Comparison of ENCODE assay signal across 13 cellular contexts in the genomic region with DNA sequence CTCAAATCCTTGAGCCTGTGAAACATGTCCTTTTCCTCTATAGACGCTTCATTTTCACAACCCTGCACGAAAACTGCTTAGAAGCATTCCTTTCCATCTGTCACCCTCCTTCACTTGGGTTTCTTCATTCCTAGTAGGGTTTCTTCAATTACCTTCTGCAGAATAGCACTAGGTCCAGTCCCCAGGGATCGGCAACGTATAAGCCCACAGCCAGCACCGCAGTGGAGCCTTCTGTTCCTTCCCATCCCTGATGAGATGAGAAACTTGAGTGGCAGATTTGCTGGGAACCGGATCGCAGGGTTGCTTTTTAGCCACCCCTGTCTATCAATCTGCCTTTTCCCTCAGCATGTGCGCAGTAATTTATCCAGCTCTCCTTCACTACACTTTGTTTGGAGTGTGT.
DNase-seq lines count a peak whose midpoint lies in the region; ATAC-seq and TF ChIP-seq lines count a peak whose summit lies in the region.
"Had no signal": no experiment of that assay in that cellular context is flagged by ENCODE, and none has a peak within 500 bp of the region (broad histone marks: within the 10 kb centered on the region; RNA-seq: fewer than 3 reads in every experiment).

No MANE protein-coding gene starts in this region.

- POLR2A ChIA-PET in CD4-positive, alpha-beta memory T cell (lab: Charles Lee; ENCODE audit: partially characterized antibody): no interaction called here
- POLR2A ChIA-PET in HCT116 (lab: Charles Lee): no interaction called here
- POLR2A ChIA-PET in activated CD8-positive, alpha-beta T cell treated with anti-CD3 and anti-CD28 coated beads for 36 hours (lab: Charles Lee): interaction anchor here (0.6 kb wide), 1 partner anchor 1568 kb away, joined by 3 read pairs; no protein-coding TSS in a partner anchor

- no peaks in the 10 kb centered on the region for H3K9me2 ChIP-seq in HCT116 (ENCODE audit: insufficient read depth)

- H3K36me3 ChIP-seq in CD4-positive, alpha-beta memory T cell (ENCODE audit: insufficient read depth, low read length): no peaks in the 10 kb centered on the region
- H3K36me3 ChIP-seq in HCT116 (ENCODE audit: control insufficient read depth in 1 of 2, insufficient read depth in 2 of 2, low read length in 2 of 2): no peaks in the 10 kb centered on the region
- H3K36me3 ChIP-seq: heart left ventricle had no signal

- peaks cover 41 to 44% of the 10 kb centered on the region in 2 donors for H3K27me3 Mint-ChIP-seq in CD4-positive, alpha-beta memory T cell
- peaks cover 45% of the 10 kb centered on the region for H3K27me3 Mint-ChIP-seq in activated CD8-positive, alpha-beta T cell treated with anti-CD3 and anti-CD28 coated beads for 36 hours
- peaks cover 19 to 20% of the 10 kb centered on the region in 2 donors for H3K27me3 Mint-ChIP-seq in natural killer cell (ENCODE audit: low read depth in 2 of 2)

- H3K4me2 ChIP-seq in HCT116 (ENCODE audit: low read length): peak overlapping the region; percentile 81

- no peak for DNase-seq in CD4-positive, alpha-beta memory T cell
- no peak for DNase-seq in HCT116 (ENCODE audit: low read depth, low spot score)
- no peak for DNase-seq in activated CD8-positive, alpha-beta T cell treated with anti-CD3 and anti-CD28 coated beads for 36 hours
- no peak for DNase-seq in natural killer cell
- no peak for DNase-seq in epidermal melanocyte (ENCODE audit: insufficient read length, low spot score)
- DNase-seq in T1000 (lab: John Stamatoyannopoulos, UW): no peak
- DNase-seq: GM23248, heart left ventricle, left cardiac atrium, NCI-H1417 had no signal

- H3K27ac Mint-ChIP-seq in CD4-positive, alpha-beta memory T cell: peak overlapping the region in 2 of 7 donors; percentile 1 to 56
- H3K27ac Mint-ChIP-seq in activated CD8-positive, alpha-beta T cell treated with anti-CD3 and anti-CD28 coated beads for 36 hours: no peak overlapping the region
- no peak overlapping the region for H3K27ac Mint-ChIP-seq in natural killer cell
- H3K27ac Mint-ChIP-seq: IgD-negative memory B cell had no signal

- no peak for TF ChIP-seq RAD21 in HCT116 (IDR thresholded peaks at IDR 0.05; ENCODE audit: low read depth)

- peaks cover 16% of the 10 kb centered on the region for H3K4me1 ChIP-seq in CD4-positive, alpha-beta memory T cell (ENCODE audit: insufficient read depth, low read length)
- H3K4me1 ChIP-seq in HCT116 (ENCODE audit: control insufficient read depth in 1 of 2, insufficient read depth in 2 of 2, low read length in 2 of 2): peaks cover 4 to 11% of the 10 kb centered on the region in 2 experiments; a peak in 3 of 4 replicates

- H3K4me3 ChIP-seq in CD4-positive, alpha-beta memory T cell (ENCODE audit: low read length in 2 of 2): peak overlapping the region in 1 of 2 donors; percentile 51
- no peak overlapping the region for H3K4me3 ChIP-seq in HCT116 (replicated peaks in 1 of 2; ENCODE audit: low read depth in 1 of 2, low read length in 2 of 2)

- H4K20me1 ChIP-seq in HCT116 (ENCODE audit: insufficient read depth): no peaks in the 10 kb centered on the region

- no peak for TF ChIP-seq CTCF in HCT116 (IDR thresholded peaks at IDR 0.05 in 2 of 3, conservative IDR thresholded peaks at IDR 0.05 in 1 of 3; ENCODE audit: borderline replicate concordance in 1 of 3, insufficient read depth in 1 of 3, low read depth in 2 of 3, low read length in 2 of 3)
- no peak for TF ChIP-seq CTCF in activated CD8-positive, alpha-beta T cell treated with anti-CD3 and anti-CD28 coated beads for 36 hours (IDR thresholded peaks at IDR 0.05)
- no peak for TF ChIP-seq CTCF in natural killer cell (IDR thresholded peaks at IDR 0.05)

- peaks cover 0 to 3% (median 0%) of the 10 kb centered on the region in 8 donors for H3K9me3 Mint-ChIP-seq in CD4-positive, alpha-beta memory T cell
- H3K9me3 Mint-ChIP-seq in activated CD8-positive, alpha-beta T cell treated with anti-CD3 and anti-CD28 coated beads for 36 hours: peaks cover 2% of the 10 kb centered on the region
- H3K9me3 Mint-ChIP-seq in natural killer cell: no peaks in the 10 kb centered on the region

- peaks cover 0 to 2% of the 10 kb centered on the region in 2 donors for H3K36me3 Mint-ChIP-seq in CD4-positive, alpha-beta memory T cell
- H3K36me3 Mint-ChIP-seq in activated CD8-positive, alpha-beta T cell treated with anti-CD3 and anti-CD28 coated beads for 36 hours (ENCODE audit: low read depth): no peaks in the 10 kb centered on the region
- H3K36me3 Mint-ChIP-seq in natural killer cell: no peaks in the 10 kb centered on the region
- H3K36me3 Mint-ChIP-seq: IgD-negative memory B cell had no signal

- no peak overlapping the region for H3K9ac ChIP-seq in HCT116 (ENCODE audit: low read length)

- peaks cover 9% of the 10 kb centered on the region for H3K27me3 ChIP-seq in CD4-positive, alpha-beta memory T cell (ENCODE audit: insufficient read depth, low read length)
- 0 out of 2 replicates have a peak, but pooled peaks cover 5% of the 10 kb centered on the region for H3K27me3 ChIP-seq in HCT116 (ENCODE audit: insufficient read depth, low read length)

- no peaks in the 10 kb centered on the region for H3K79me2 ChIP-seq in HCT116 (ENCODE audit: insufficient read depth, low read length)

- BruUV-seq in HCT116 (replicated peaks; lab: Mats Ljungman, UMichigan): no TSS peak

- H2AFZ ChIP-seq in HCT116 (ENCODE audit: low read depth, low read length, poor library complexity, severe bottlenecking): peak overlapping the region; percentile 19

- H3K9me3 ChIP-seq in CD4-positive, alpha-beta memory T cell (ENCODE audit: control insufficient read depth in 1 of 2, low read length in 2 of 2): no peaks in the 10 kb centered on the region
- H3K9me3 ChIP-seq in HCT116 (ENCODE audit: control insufficient read depth in 1 of 2, insufficient read depth in 1 of 2, low read depth in 1 of 2, low read length in 2 of 2): no peaks in the 10 kb centered on the region
- H3K9me3 ChIP-seq: heart left ventricle had no signal

- ATAC-seq in HCT116: no peak
- ATAC-seq in activated CD8-positive, alpha-beta T cell treated with anti-CD3 and anti-CD28 coated beads for 36 hours: no peak
- no peak for ATAC-seq in natural killer cell
- ATAC-seq in GM18873 (IDR thresholded peaks at IDR 0.05; ENCODE audit: low FRiP score, unreplicated experiment): no peak
- no peak for ATAC-seq in HG03439 (IDR thresholded peaks at IDR 0.05; ENCODE audit: unreplicated experiment)

- intact Hi-C loops in CD4-positive, alpha-beta memory T cell (cut with micrococcal nuclease): no loop called here
- intact Hi-C loops in HCT116 (cut with micrococcal nuclease): loop anchor here (5.0 to 10.0 kb wide), 5 partner anchors 316 to 1294 kb away; no protein-coding TSS in a partner anchor
- intact Hi-C loops in activated CD8-positive, alpha-beta T cell treated with anti-CD3 and anti-CD28 coated beads for 36 hours (cut with micrococcal nuclease): no loop called here
- intact Hi-C loops in natural killer cell (cut with micrococcal nuclease): no loop called here

- H3K4me3 Mint-ChIP-seq in CD4-positive, alpha-beta memory T cell: peak overlapping the region in 6 of 8 donors; percentile 91 to 97 (median 92)
- peak overlapping the region; percentile 79 for H3K4me3 Mint-ChIP-seq in activated CD8-positive, alpha-beta T cell treated with anti-CD3 and anti-CD28 coated beads for 36 hours
- H3K4me3 Mint-ChIP-seq in natural killer cell: peak overlapping the region; percentile 89

- RAD21 ChIA-PET in HCT116 (lab: Charles Lee; ENCODE audit: low non-redundant PET in 1 of 2, low total read pairs in 2 of 2, uncharacterized antibody in 2 of 2, unreplicated experiment in 2 of 2): interaction anchor here in 1 of 2 experiments (1.7 kb wide), 1 partner anchor 39 kb away, joined by 7 read pairs; no protein-coding TSS in a partner anchor

- no peak overlapping the region for H3K27ac ChIP-seq in CD4-positive, alpha-beta memory T cell (ENCODE audit: low read depth, low read length)
- H3K27ac ChIP-seq in HCT116 (ENCODE audit: low read depth, low read length): no peak overlapping the region
- H3K27ac ChIP-seq: GM23248, heart left ventricle had no signal

- TF ChIP-seq POLR2A in HCT116 (IDR thresholded peaks at IDR 0.05; ENCODE audit: borderline replicate concordance, extremely low read depth, insufficient read depth, insufficient read length): no peak

- H3K4me1 Mint-ChIP-seq in CD4-positive, alpha-beta memory T cell: peaks cover 5 to 18% (median 11%) of the 10 kb centered on the region in 4 donors
- H3K4me1 Mint-ChIP-seq in activated CD8-positive, alpha-beta T cell treated with anti-CD3 and anti-CD28 coated beads for 36 hours (ENCODE audit: low read depth): peaks cover 9% of the 10 kb centered on the region
- H3K4me1 Mint-ChIP-seq in natural killer cell: peaks cover 7 to 15% of the 10 kb centered on the region in 2 donors

- CTCF ChIA-PET in CD4-positive, alpha-beta memory T cell (lab: Charles Lee; ENCODE audit: partially characterized antibody): interaction anchor here (0.5 to 3.0 kb wide), 5 partner anchors 11 to 1007 kb away, joined by 3 to 26 read pairs (median 8); no protein-coding TSS in a partner anchor
- CTCF ChIA-PET in HCT116 (lab: Charles Lee): interaction anchor here (1.3 kb wide), 1 partner anchor 38 kb away, joined by 3 read pairs; no protein-coding TSS in a partner anchor
- CTCF ChIA-PET in activated CD8-positive, alpha-beta T cell treated with anti-CD3 and anti-CD28 coated beads for 36 hours (lab: Charles Lee): interaction anchor here (1.0 to 4.5 kb wide), 7 partner anchors 8 to 38 kb away, joined by 3 to 31 read pairs (median 14); no protein-coding TSS in a partner anchor

TF ChIP-seq in HCT116, 20 proteins besides CTCF, POLR2A, EP300 and RAD21:
- no peak for TF ChIP-seq SIN3A (IDR thresholded peaks at IDR 0.05; ENCODE audit: low read depth)
